ENCODE assay signal across 8 cellular contexts in genomic region chr3:184540777-184541681, GRCh38. TPM values are rescaled to one million over a fixed set of nuclear protein-coding genes. Genes with fewer than 3 reads are reported as not detected.
DNase-seq lines count a peak whose midpoint lies in the region; ATAC-seq, FAIRE-seq and TF ChIP-seq lines count a peak whose summit lies in the region.

No MANE protein-coding gene starts in this region.

- ATAC-seq in HepG2 (peak; percentile 72), HG03521 (IDR thresholded peaks at IDR 0.05; ENCODE audit: unreplicated experiment) (no peak), GM21717 (IDR thresholded peaks at IDR 0.05; ENCODE audit: unreplicated experiment) (no peak)

- no peaks in the 10 kb centered on the region for H3K4me1 ChIP-seq in HepG2 (ENCODE audit: insufficient read depth, low read length)

- H3K36me3 ChIP-seq in HepG2 (replicated peaks in 1 of 2; ENCODE audit: control insufficient read depth in 1 of 2, insufficient read depth in 2 of 2, low read length in 2 of 2) = no peaks in the 10 kb centered on the region

- TF ChIP-seq EP300 in HepG2 (IDR thresholded peaks at IDR 0.05; ENCODE audit: low read depth in 2 of 2, low read length in 2 of 2) (no peak), HepG2 (CRISPR knock-in tag; IDR thresholded peaks at IDR 0.05; ENCODE audit: borderline replicate concordance) (no peak)

- CTCF ChIA-PET in MCF 10A (lab: Yijun Ruan, JAX) (interaction anchor here (0.5 to 12.3 kb wide), 48 partner anchors 9 to 1271 kb away, joined by 3 to 212 read pairs (median 4); no protein-coding TSS in a partner anchor), HepG2 (lab: Yijun Ruan, JAX; ENCODE audit: low intra/inter-chr PET ratio, low total read pairs) (interaction anchor here (1.0 to 1.4 kb wide), 3 partner anchors 72 to 195 kb away, joined by 3 to 7 read pairs (median 4); no protein-coding TSS in a partner anchor)

- H3K27me3 ChIP-seq in HepG2 (ENCODE audit: control insufficient read depth in 1 of 2, insufficient read depth in 2 of 2, low read length in 2 of 2) = peaks cover 1 to 30% of the 10 kb centered on the region in 2 experiments; a peak in 2 of 5 replicates

- H3K4me3 Mint-ChIP-seq in MCF 10A (ENCODE audit: unreplicated experiment) = no peak overlapping the region

- no peaks in the 10 kb centered on the region for H3K79me2 ChIP-seq in HepG2 (ENCODE audit: insufficient read depth, low read length)

- no peaks in the 10 kb centered on the region for H3K9me3 ChIP-seq in HepG2 (ENCODE audit: low read length)

- in situ Hi-C loops in HepG2 (cut with HindIII; ENCODE audit: extremely low pct_ligation_motif_present, low pct_unique_long_range_greater_than_20kb) = loop anchor here (5.0 kb wide), 1 partner anchor 189 kb away; no protein-coding TSS in a partner anchor

- FAIRE-seq in HepG2 (lab: Jason Lieb, UNC) = peak; percentile 53

- H2AFZ ChIP-seq in HepG2 (ENCODE audit: low read length) = no peak overlapping the region

- peak; percentile 82 for TF ChIP-seq CTCF in GM12865 (IDR thresholded peaks at IDR 0.05; ENCODE audit: insufficient read depth, low read depth, low read length, missing control alignments)
- peak; percentile 92 for TF ChIP-seq CTCF in VCaP (conservative IDR thresholded peaks at IDR 0.05)
- TF ChIP-seq CTCF in MCF 10A (IDR thresholded peaks at IDR 0.05; ENCODE audit: unreplicated experiment) = peak; percentile 91
- peak; percentile 78 for TF ChIP-seq CTCF in HepG2 (CRISPR knock-in tag; IDR thresholded peaks at IDR 0.05)

- DNase-seq in GM12865 (ENCODE audit: low read depth) = peak; percentile 61
- peak; percentile 30 for DNase-seq in NCI-H1694 treated with DMSO at 0.1 percent for 48 hours (lab: John Stamatoyannopoulos, UW)
- DNase-seq in MCF 10A (ENCODE audit: unreplicated experiment) = peak; percentile 85
- peak; percentile 56 for DNase-seq in HepG2 (ENCODE audit: low spot score)
- peak; percentile 37 for DNase-seq in stimulated activated CD8-positive, alpha-beta memory T cell treated with anti-CD3 and anti-CD28 coated beads, Interleukin-15, amount 100 ng/mL, for 24 hours (ENCODE audit: low read depth)

- H3K9me3 Mint-ChIP-seq in MCF 10A (ENCODE audit: unreplicated experiment) = no peaks in the 10 kb centered on the region

- BruUV-seq in MCF 10A (replicated peaks; lab: Mats Ljungman, UMichigan) = no TSS peak
- no TSS peak for BruUV-seq in HepG2 (replicated peaks; lab: Mats Ljungman, UMichigan)

- H3K4me3 ChIP-seq in GM12865 (ENCODE audit: low read depth, low read length) = no peak overlapping the region
- H3K4me3 ChIP-seq in HepG2 (replicated peaks in 1 of 3; ENCODE audit: insufficient read depth in 1 of 3, low read depth in 2 of 3, low read length in 3 of 3) = no peak overlapping the region

- peaks cover 71% of the 10 kb centered on the region for H3K27me3 Mint-ChIP-seq in MCF 10A (ENCODE audit: insufficient read depth, unreplicated experiment)

- POLR2A ChIA-PET in MCF 10A (lab: Yijun Ruan, JAX) = interaction anchor here (0.9 to 3.2 kb wide), 2 partner anchors 15 to 169 kb away, joined by 3 to 13 read pairs; no protein-coding TSS in a partner anchor
- POLR2A ChIA-PET in HepG2 (lab: Yijun Ruan, JAX) = interaction anchor here (2.4 kb wide), 1 partner anchor 169 kb away, joined by 5 read pairs; no protein-coding TSS in a partner anchor

- H3K36me3 Mint-ChIP-seq in MCF 10A (ENCODE audit: insufficient read depth, unreplicated experiment) = no peaks in the 10 kb centered on the region

- 39% methylated on average over 9 of the region's 14 CpGs for WGBS in HepG2 (ENCODE audit: low lambda C conversion rate)

- no peaks in the 10 kb centered on the region for H4K20me1 ChIP-seq in HepG2 (ENCODE audit: insufficient read depth, low read length)

- intact Hi-C loops in MCF 10A (cut with micrococcal nuclease) (loop anchor here (1.0 to 5.0 kb wide), 2 partner anchors 123 to 644 kb away; no protein-coding TSS in a partner anchor), HepG2 (cut with micrococcal nuclease; ENCODE audit: unreplicated experiment) (loop anchor here (5.0 kb wide), 3 partner anchors 74 to 249 kb away; no protein-coding TSS in a partner anchor)

- H3K27ac Mint-ChIP-seq in MCF 10A (ENCODE audit: low read depth, unreplicated experiment) = no peak overlapping the region

- TF ChIP-seq RAD21 in HepG2 (CRISPR knock-in tag; IDR thresholded peaks at IDR 0.05) = no peak

- no peak overlapping the region for H3K4me2 ChIP-seq in HepG2 (ENCODE audit: low read depth, low read length)

- no peaks in the 10 kb centered on the region for H3K4me1 Mint-ChIP-seq in MCF 10A (ENCODE audit: insufficient read depth, unreplicated experiment)

- no peak for TF ChIP-seq POLR2A in HepG2 (IDR thresholded peaks at IDR 0.05; ENCODE audit: insufficient read depth in 1 of 2, low read depth in 2 of 2, low read length in 2 of 2)

- no peak overlapping the region for H3K27ac ChIP-seq in VCaP
- no peak overlapping the region for H3K27ac ChIP-seq in HepG2 (ENCODE audit: extremely low read length, insufficient read depth, low read length)

- H3K9ac ChIP-seq in HepG2 (ENCODE audit: insufficient read depth, low read depth, low read length) = no peak overlapping the region

TF ChIP-seq in HepG2, 621 proteins besides CTCF, POLR2A, EP300 and RAD21 (continues in another document):
- TF ChIP-seq ZNF382 (CRISPR knock-in tag; IDR thresholded peaks at IDR 0.05; ENCODE audit: borderline replicate concordance) (no peak), ZIK1 (CRISPR knock-in tag; IDR thresholded peaks at IDR 0.05; ENCODE audit: borderline replicate concordance, low read depth) (no peak), SMC3 (IDR thresholded peaks at IDR 0.05; ENCODE audit: low read length) (peak; percentile 63; the same call in 1 of the 2 replicates), POGK (CRISPR knock-in tag; conservative IDR thresholded peaks at IDR 0.05) (0 out of 2 replicates have a peak, but pooled peaks have one; percentile 18)

RNA-seq across cellular contexts. Expression of gene EPHB3, which starts 20.6 kb away (rescaled TPM):
- 4.0 and 5.4 TPM in 2 replicates for total RNA-seq in MCF 10A (2022)
- total RNA-seq in HepG2 (2016; rRNA removed; fragmentation: Illumina TruSeq; extraction: Trizol) = not detected in 2 replicates
- total RNA-seq in HepG2 (2016; cell fraction: cytosol; rRNA removed; fragmentation: Illumina TruSeq; extraction: Trizol; ENCODE audit: low read depth) = not detected in 2 replicates
- total RNA-seq in HepG2 (2016; cell fraction: insoluble cytoplasmic fraction; rRNA removed; fragmentation: Illumina TruSeq; extraction: Trizol) = not detected in 2 replicates
- 0.17 TPM in 1 of 2 replicates, not detected in the other for total RNA-seq in HepG2 (2016; cell fraction: membrane; rRNA removed; fragmentation: Illumina TruSeq; extraction: Trizol)
- total RNA-seq in HepG2 (2016; cell fraction: nucleus; rRNA removed; fragmentation: Illumina TruSeq; extraction: Trizol) = 0.09 TPM in 2 replicates
- polyA plus RNA-seq in HepG2 (2011; rRNA removed) = 0.01 TPM in 2 replicates
- polyA plus RNA-seq in HepG2 (2011; cell fraction: cytosol; rRNA removed) = 0.03 TPM in 1 of 2 replicates, not detected in the other
- polyA plus RNA-seq in HepG2 (2011; cell fraction: nucleus; rRNA removed) = 0.09 and 0.11 TPM in 2 replicates
- not detected in 2 replicates for polyA plus RNA-seq in HepG2 (2012)
- not detected in 2 replicates for polyA plus RNA-seq in HepG2 (2016; cell fraction: cytosol; fragmentation: Illumina TruSeq; extraction: Trizol; ENCODE audit: low read depth)
- not detected in 2 replicates for polyA plus RNA-seq in HepG2 (2016; cell fraction: insoluble cytoplasmic fraction; fragmentation: Illumina TruSeq; extraction: Trizol; ENCODE audit: low read depth)
- 0.14 TPM in 1 of 2 replicates, not detected in the other for polyA plus RNA-seq in HepG2 (2016; cell fraction: membrane; fragmentation: Illumina TruSeq; extraction: Trizol; ENCODE audit: low read depth)
- polyA plus RNA-seq in HepG2 (2016; cell fraction: nucleus; fragmentation: Illumina TruSeq; extraction: Trizol; ENCODE audit: insufficient read depth, low read depth) = 0.13 TPM in 1 of 2 replicates, not detected in the other
- 2.1 TPM in 1 of 2 replicates, not detected in the other for polyA minus RNA-seq in HepG2 (2011; rRNA and poly(A)+ RNA removed; ENCODE audit: low replicate concordance)
- polyA minus RNA-seq in HepG2 (2011; cell fraction: cytosol; rRNA and poly(A)+ RNA removed) = not detected in 2 replicates
- polyA minus RNA-seq in HepG2 (2011; cell fraction: nucleus; rRNA and poly(A)+ RNA removed) = not detected in 2 replicates

Comparison
In these comparisons a context has a peak if more than half of its experiments do, and no peak if none do; other contexts are left out.
1. DNase-seq: peak in every context shown above with its lines; median percentile 85 in MCF 10A; 61 in GM12865; 56 in HepG2; 37 in stimulated activated CD8-positive, alpha-beta memory T cell treated with anti-CD3 and anti-CD28 coated beads, Interleukin-15, amount 100 ng/mL, for 24 hours; 30 in NCI-H1694 treated with DMSO at 0.1 percent for 48 hours.